Comparison of ENCODE assay signal across 1 cellular context in the genomic region with DNA sequence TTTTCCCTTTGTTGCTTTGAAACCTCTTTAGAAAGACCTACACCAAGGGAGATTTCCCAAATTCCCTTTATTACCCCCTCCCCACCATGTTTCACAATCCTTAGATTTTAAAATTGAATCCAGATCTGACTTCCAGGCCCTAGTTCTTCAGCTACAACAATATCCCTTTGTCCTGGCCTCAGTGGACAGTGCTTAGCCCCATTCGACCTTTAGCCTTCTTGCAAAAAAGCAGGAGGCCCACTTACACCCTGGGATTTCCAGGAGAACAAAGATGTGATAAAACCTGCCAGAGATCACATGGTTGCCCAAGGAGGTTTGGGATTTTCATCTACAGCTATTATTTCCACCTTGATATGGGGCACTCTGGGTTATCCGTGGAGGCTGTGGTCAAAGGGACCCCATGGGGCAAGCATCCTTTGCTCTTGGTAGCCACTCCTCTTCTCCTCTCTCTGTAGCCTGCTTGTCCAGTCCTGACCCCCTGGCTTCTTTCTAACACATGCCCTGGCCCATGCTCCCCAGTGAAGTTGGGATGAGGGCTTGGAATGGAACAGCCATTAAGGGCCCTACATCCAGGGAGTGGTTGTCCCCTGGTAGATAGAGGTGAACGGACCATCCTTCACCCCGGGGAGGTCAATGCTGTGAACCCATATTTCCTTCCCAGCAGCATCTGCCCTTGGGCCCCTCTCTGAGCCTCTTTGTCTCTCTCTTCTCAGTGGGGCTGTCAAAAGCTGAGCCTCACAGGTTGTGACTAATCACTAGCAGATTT.
TF ChIP-seq lines count a peak whose summit lies in the region.

No MANE protein-coding gene starts in this region.

TF ChIP-seq in IMR-90, 13 proteins besides CTCF, POLR2A, EP300 and RAD21 (continued from another document):
- TF ChIP-seq, protein P1, sequence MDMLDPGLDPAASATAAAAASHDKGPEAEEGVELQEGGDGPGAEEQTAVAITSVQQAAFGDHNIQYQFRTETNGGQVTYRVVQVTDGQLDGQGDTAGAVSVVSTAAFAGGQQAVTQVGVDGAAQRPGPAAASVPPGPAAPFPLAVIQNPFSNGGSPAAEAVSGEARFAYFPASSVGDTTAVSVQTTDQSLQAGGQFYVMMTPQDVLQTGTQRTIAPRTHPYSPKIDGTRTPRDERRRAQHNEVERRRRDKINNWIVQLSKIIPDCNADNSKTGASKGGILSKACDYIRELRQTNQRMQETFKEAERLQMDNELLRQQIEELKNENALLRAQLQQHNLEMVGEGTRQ (IDR thresholded peaks at IDR 0.05; ENCODE audit: low read depth, low read length) = no peak
- TF ChIP-seq FOS (IDR thresholded peaks at IDR 0.05; ENCODE audit: low read depth, low read length) (no peak), MXI1 (IDR thresholded peaks at IDR 0.05; ENCODE audit: borderline replicate concordance, low read depth, low read length) (no peak), CEBPB (IDR thresholded peaks at IDR 0.05; ENCODE audit: low read depth, low read length) (no peak), MAFK (IDR thresholded peaks at IDR 0.05; ENCODE audit: low read depth, low read length) (no peak), NFE2L2 (IDR thresholded peaks at IDR 0.05; ENCODE audit: low read depth, low read length) (no peak)
